In genomic region chrX:150414228-150414627, GRCh38 we compare ENCODE assay signal across 22 cellular contexts.
"Had no signal": no experiment of that assay in that cellular context is flagged by ENCODE, and none has a peak within 500 bp of the region (broad histone marks: within the 10 kb centered on the region; RNA-seq: fewer than 3 reads in every experiment).

No MANE protein-coding gene starts in this region.

- H3K27ac Mint-ChIP-seq: natural killer cell; progenitor cell of endocrine pancreas; stimulated activated effector memory CD8-positive, alpha-beta T cell treated with anti-CD3 and anti-CD28 coated beads, Interleukin-12 subunit alpha, Interleukin-12 subunit beta, amount 100 ng/mL, for 72 hours; type B pancreatic cell had no signal

- H3K4me2 ChIP-seq: smooth muscle cell had no signal

- DNase-seq: dorsolateral prefrontal cortex; effector CD4-positive, alpha-beta T cell; foreskin fibroblast; gastrocnemius medialis; head of caudate nucleus; left ventricle myocardium superior; lower lobe of right lung; natural killer cell; stimulated activated CD4-positive, alpha-beta T cell treated with anti-CD3 and anti-CD28 coated beads, Interleukin-12 subunit alpha, Interleukin-12 subunit beta, amount 100 ng/mL, for 4 hours; stimulated activated CD4-positive, alpha-beta T cell treated with anti-CD3 and anti-CD28 coated beads, Interleukin-1b, Interleukin-23, amount 100 ng/mL, for 48 hours; stimulated activated CD4-positive, alpha-beta T cell treated with anti-CD3 and anti-CD28 coated beads, Interleukin-4, amount 100 ng/mL, for 24 hours; stimulated activated naive CD8-positive, alpha-beta T cell treated with anti-CD3 and anti-CD28 coated beads, Interleukin-15, Interleukin-2, amounts not matched to agents 100 U/mL and 50 U/mL, for 24 hours; substantia nigra; testis; tibial artery had no signal

- H3K9me3 Mint-ChIP-seq: natural killer cell; stimulated activated effector memory CD8-positive, alpha-beta T cell treated with anti-CD3 and anti-CD28 coated beads, Interleukin-12 subunit alpha, Interleukin-12 subunit beta, amount 100 ng/mL, for 72 hours; type B pancreatic cell had no signal

- H3K9me3 ChIP-seq: gastrocnemius medialis, lower lobe of right lung, neutrophil, testis, tibial artery had no signal

- H3K27ac ChIP-seq: dorsolateral prefrontal cortex, epithelial cell of prostate, gastrocnemius medialis, lower lobe of right lung, neutrophil, parathyroid adenoma, testis, tibial artery had no signal

- H3K27me3 Mint-ChIP-seq: progenitor cell of endocrine pancreas, type B pancreatic cell had no signal

- H3K4me1 ChIP-seq: gastrocnemius medialis, lower lobe of right lung, parathyroid adenoma, testis, tibial artery had no signal

- H3K79me2 ChIP-seq: parathyroid adenoma had no signal

- H3K4me1 Mint-ChIP-seq: natural killer cell had no signal

- H3K4me3 ChIP-seq: dorsolateral prefrontal cortex, gastrocnemius medialis, lower lobe of right lung, smooth muscle cell, testis, tibial artery had no signal

- H3K27me3 ChIP-seq: gastrocnemius medialis, neutrophil, testis, tibial artery had no signal

- H3K36me3 ChIP-seq: gastrocnemius medialis, lower lobe of right lung, neutrophil, tibial artery had no signal

- H3K4me3 Mint-ChIP-seq: natural killer cell; stimulated activated effector memory CD8-positive, alpha-beta T cell treated with anti-CD3 and anti-CD28 coated beads, Interleukin-12 subunit alpha, Interleukin-12 subunit beta, amount 100 ng/mL, for 72 hours; type B pancreatic cell had no signal

- H2AFZ ChIP-seq: parathyroid adenoma had no signal

- H3K36me3 Mint-ChIP-seq: natural killer cell; stimulated activated effector memory CD8-positive, alpha-beta T cell treated with anti-CD3 and anti-CD28 coated beads, Interleukin-12 subunit alpha, Interleukin-12 subunit beta, amount 100 ng/mL, for 72 hours; type B pancreatic cell had no signal

- H3K9ac ChIP-seq: parathyroid adenoma had no signal
